1 cellular context compared by ENCODE assay signal in genomic region chr20:47600967-47601547, GRCh38.
TF ChIP-seq lines count a peak whose summit lies in the region.

No MANE protein-coding gene starts in this region.

TF ChIP-seq in WTC11, 78 proteins besides CTCF, POLR2A, EP300 and RAD21 (continued from another document):
- no peak for TF ChIP-seq ZSCAN18 (CRISPR knock-in tag; IDR thresholded peaks at IDR 0.05)
- TF ChIP-seq AFF4 (CRISPR knock-in tag; IDR thresholded peaks at IDR 0.05; ENCODE audit: borderline replicate concordance), result no peak
- no peak for TF ChIP-seq MLX (CRISPR knock-in tag; IDR thresholded peaks at IDR 0.05)
